10 cellular contexts compared by ENCODE assay signal in the genomic region with DNA sequence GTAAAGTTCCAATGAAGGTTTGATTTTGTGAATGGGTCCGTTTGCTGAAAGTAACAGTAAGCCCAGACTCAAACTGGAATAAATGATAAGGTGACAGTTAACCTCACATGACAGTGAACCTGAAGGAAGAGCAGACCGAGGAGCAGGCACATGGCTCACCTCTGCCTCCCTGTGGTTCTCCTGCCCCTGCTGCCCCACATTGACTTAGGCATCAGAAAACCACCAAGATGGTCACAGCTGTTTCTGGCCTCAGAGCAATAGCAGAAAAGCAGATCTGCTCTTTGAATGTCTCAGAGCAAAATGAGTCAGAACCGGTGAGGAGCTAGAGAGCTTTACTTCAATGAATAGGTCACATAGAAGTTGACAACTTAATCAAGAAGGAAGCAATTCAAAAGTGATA.
DNase-seq lines count a peak whose midpoint lies in the region; ATAC-seq, FAIRE-seq and TF ChIP-seq lines count a peak whose summit lies in the region.
"Had no signal": no experiment of that assay in that cellular context is flagged by ENCODE, and none has a peak within 500 bp of the region (broad histone marks: within the 10 kb centered on the region; RNA-seq: fewer than 3 reads in every experiment).

No MANE protein-coding gene starts in this region.

- no peaks in the 10 kb centered on the region for H3K27me3 Mint-ChIP-seq in activated CD4-positive, alpha-beta memory T cell treated with anti-CD3 and anti-CD28 coated beads for 36 hours
- peaks cover 3% of the 10 kb centered on the region for H3K27me3 Mint-ChIP-seq in activated CD4-positive, alpha-beta memory T cell treated with anti-CD3 and anti-CD28 coated beads, Interleukin-2, amount 10 ng/mL, durations not matched to agents 7 days and 5 days
- peaks cover 0 to 5% of the 10 kb centered on the region in 2 donors for H3K27me3 Mint-ChIP-seq in stimulated activated naive B cell treated with anti-CD40 and anti-IgM and Interleukin-4, amounts not matched to agents 10 μg/mL and 1 μg/mL and 100 μg/mL, for 72 hours
- H3K27me3 Mint-ChIP-seq: activated T-helper 17 cell treated with anti-CD3 and anti-CD28 coated beads, Interleukin-2, amount 50 U/mL, for 72 hours; B cell had no signal

- H3K4me2 ChIP-seq in K562 (ENCODE audit: insufficient read depth, low read length): no peak overlapping the region

- no TSS peak for BruUV-seq in K562 (replicated peaks; lab: Mats Ljungman, UMichigan)

- H4K20me1 ChIP-seq in K562 (replicated peaks; ENCODE audit: control insufficient read depth, insufficient read depth, low read length): no peaks in the 10 kb centered on the region

- TF ChIP-seq CTCF in LNCaP clone FGC (IDR thresholded peaks at IDR 0.05; ENCODE audit: control insufficient read depth, extremely low read depth, insufficient read depth) (peak; percentile 45; the same call in 1 of the 2 replicates), K562 (IDR thresholded peaks at IDR 0.05 in 2 of 3, conservative IDR thresholded peaks at IDR 0.05 in 1 of 3; ENCODE audit: insufficient read depth in 2 of 3, low read depth in 1 of 3, low read length in 3 of 3) (peak; percentile 54 to 78 (median 74))

- FAIRE-seq in K562 (lab: Jason Lieb, UNC): peak; percentile 51

- 2% methylated on average over 3 of the region's 3 CpGs for WGBS in K562 (ENCODE audit: insufficient coverage, low coverage, missing lambda C conversion rate)

- H3K36me3 ChIP-seq in K562 (ENCODE audit: control insufficient read depth, insufficient read depth, low read length): no peaks in the 10 kb centered on the region

- TF ChIP-seq EP300 in K562 (IDR thresholded peaks at IDR 0.05; ENCODE audit: low read length): no peak

- intact Hi-C loops in activated CD4-positive, alpha-beta memory T cell treated with anti-CD3 and anti-CD28 coated beads for 36 hours (cut with micrococcal nuclease): loop anchor here (10.0 kb wide), 1 partner anchor 499 kb away; no protein-coding TSS in a partner anchor
- intact Hi-C loops in K562 (cut with micrococcal nuclease): loop anchor here (10.0 kb wide), 2 partner anchors 499 to 1219 kb away; no protein-coding TSS in a partner anchor

- H3K9me3 Mint-ChIP-seq in activated CD4-positive, alpha-beta memory T cell treated with anti-CD3 and anti-CD28 coated beads for 36 hours: no peaks in the 10 kb centered on the region
- H3K9me3 Mint-ChIP-seq in activated CD4-positive, alpha-beta memory T cell treated with anti-CD3 and anti-CD28 coated beads, Interleukin-2, amount 10 ng/mL, durations not matched to agents 7 days and 5 days: no peaks in the 10 kb centered on the region
- no peaks in the 10 kb centered on the region for H3K9me3 Mint-ChIP-seq in stimulated activated naive B cell treated with anti-CD40 and anti-IgM and Interleukin-4, amounts not matched to agents 10 μg/mL and 1 μg/mL and 100 μg/mL, for 72 hours
- H3K9me3 Mint-ChIP-seq: activated T-helper 17 cell treated with anti-CD3 and anti-CD28 coated beads, Interleukin-2, amount 50 U/mL, for 72 hours had no signal

- no peak overlapping the region for H3K9ac ChIP-seq in K562 (ENCODE audit: insufficient read depth in 1 of 2, low read depth in 2 of 2, low read length in 2 of 2)

- H3K4me3 ChIP-seq in LNCaP clone FGC (ENCODE audit: low read depth, low read length) (no peak overlapping the region), K562 (no peak overlapping the region)

- no peak overlapping the region for H2AFZ ChIP-seq in K562 (ENCODE audit: low read depth, low read length)

- H3K9me3 ChIP-seq in K562 (replicated peaks; ENCODE audit: control insufficient read depth, insufficient read depth, low read depth, low read length): no peaks in the 10 kb centered on the region

- TF ChIP-seq POLR2A in K562 (conservative IDR thresholded peaks at IDR 0.05): no peak

- H3K4me3 Mint-ChIP-seq in activated CD4-positive, alpha-beta memory T cell treated with anti-CD3 and anti-CD28 coated beads for 36 hours: no peak overlapping the region
- no peak overlapping the region for H3K4me3 Mint-ChIP-seq in activated CD4-positive, alpha-beta memory T cell treated with anti-CD3 and anti-CD28 coated beads, Interleukin-2, amount 10 ng/mL, durations not matched to agents 7 days and 5 days
- H3K4me3 Mint-ChIP-seq in stimulated activated naive B cell treated with anti-CD40 and anti-IgM and Interleukin-4, amounts not matched to agents 10 μg/mL and 1 μg/mL and 100 μg/mL, for 72 hours: no peak overlapping the region
- H3K4me3 Mint-ChIP-seq: activated T-helper 17 cell treated with anti-CD3 and anti-CD28 coated beads, Interleukin-2, amount 50 U/mL, for 72 hours; B cell had no signal

- no peak overlapping the region for H3K27ac Mint-ChIP-seq in activated CD4-positive, alpha-beta memory T cell treated with anti-CD3 and anti-CD28 coated beads for 36 hours
- H3K27ac Mint-ChIP-seq in activated CD4-positive, alpha-beta memory T cell treated with anti-CD3 and anti-CD28 coated beads, Interleukin-2, amount 10 ng/mL, durations not matched to agents 7 days and 5 days: no peak overlapping the region
- no peak overlapping the region for H3K27ac Mint-ChIP-seq in stimulated activated naive B cell treated with anti-CD40 and anti-IgM and Interleukin-4, amounts not matched to agents 10 μg/mL and 1 μg/mL and 100 μg/mL, for 72 hours
- H3K27ac Mint-ChIP-seq: activated T-helper 17 cell treated with anti-CD3 and anti-CD28 coated beads, Interleukin-2, amount 50 U/mL, for 72 hours; B cell had no signal

- CTCF ChIA-PET in activated CD4-positive, alpha-beta memory T cell treated with anti-CD3 and anti-CD28 coated beads for 36 hours (lab: Charles Lee): interaction anchor here (1.3 kb wide), 1 partner anchor 11 kb away, joined by 3 read pairs; no protein-coding TSS in a partner anchor
- CTCF ChIA-PET in activated CD4-positive, alpha-beta memory T cell treated with anti-CD3 and anti-CD28 coated beads, Interleukin-2, amount 10 ng/mL, durations not matched to agents 7 days and 5 days (lab: Charles Lee): no interaction called here
- CTCF ChIA-PET in K562 (lab: Yijun Ruan, JAX; ENCODE audit: low intra/inter-chr PET ratio): no interaction called here

- no peaks in the 10 kb centered on the region for H3K27me3 ChIP-seq in K562 (ENCODE audit: control insufficient read depth in 2 of 2, insufficient read depth in 2 of 2, low read length in 2 of 2)

- no peak overlapping the region for H3K27ac ChIP-seq in K562 (ENCODE audit: extremely low read depth, low read depth, low read length)

- DNase-seq in activated CD4-positive, alpha-beta memory T cell treated with anti-CD3 and anti-CD28 coated beads for 36 hours: peak; percentile 15
- no peak for DNase-seq in activated CD4-positive, alpha-beta memory T cell treated with anti-CD3 and anti-CD28 coated beads, Interleukin-2, amount 10 ng/mL, durations not matched to agents 7 days and 5 days
- DNase-seq in LNCaP clone FGC (ENCODE audit: low read depth) (no peak), K562 (ENCODE audit: extremely low read depth in 1 of 4, low spot score in 3 of 4) (peak in 2 of 4 experiments; percentile 21 to 54), occipital lobe (lab: John Stamatoyannopoulos, UW) (no peak)
- no peak for DNase-seq in stimulated activated naive B cell treated with anti-CD40 and anti-IgM and Interleukin-4, amounts not matched to agents 10 μg/mL and 1 μg/mL and 100 μg/mL, for 72 hours

- TF ChIP-seq RAD21 in K562 (CRISPR knock-in tag; conservative IDR thresholded peaks at IDR 0.05 in 1 of 2, IDR thresholded peaks at IDR 0.05 in 1 of 2): peak; percentile 75 to 78

- H3K79me2 ChIP-seq in K562 (ENCODE audit: control insufficient read depth, insufficient read depth, low read length): no peaks in the 10 kb centered on the region

- ATAC-seq in K562 (peak; percentile 87), HG03025 (IDR thresholded peaks at IDR 0.05; ENCODE audit: low FRiP score, unreplicated experiment) (no peak), GM18511 (IDR thresholded peaks at IDR 0.05; ENCODE audit: unreplicated experiment) (no peak)
- peak; percentile 62 to 75 for ATAC-seq in stimulated activated naive B cell treated with anti-CD40 and anti-IgM and Interleukin-4, amounts not matched to agents 10 μg/mL and 1 μg/mL and 100 μg/mL, for 72 hours (replicated peaks)
- ATAC-seq: activated T-helper 17 cell treated with anti-CD3 and anti-CD28 coated beads, Interleukin-2, amount 50 U/mL, for 72 hours had no signal

- H3K36me3 Mint-ChIP-seq in activated CD4-positive, alpha-beta memory T cell treated with anti-CD3 and anti-CD28 coated beads for 36 hours: no peaks in the 10 kb centered on the region
- no peaks in the 10 kb centered on the region for H3K36me3 Mint-ChIP-seq in activated CD4-positive, alpha-beta memory T cell treated with anti-CD3 and anti-CD28 coated beads, Interleukin-2, amount 10 ng/mL, durations not matched to agents 7 days and 5 days (ENCODE audit: low read depth)
- H3K36me3 Mint-ChIP-seq in stimulated activated naive B cell treated with anti-CD40 and anti-IgM and Interleukin-4, amounts not matched to agents 10 μg/mL and 1 μg/mL and 100 μg/mL, for 72 hours: no peaks in the 10 kb centered on the region

- POLR2A ChIA-PET in activated CD4-positive, alpha-beta memory T cell treated with anti-CD3 and anti-CD28 coated beads for 36 hours (lab: Charles Lee): no interaction called here
- POLR2A ChIA-PET in activated CD4-positive, alpha-beta memory T cell treated with anti-CD3 and anti-CD28 coated beads, Interleukin-2, amount 10 ng/mL, durations not matched to agents 7 days and 5 days (lab: Charles Lee): no interaction called here
- POLR2A ChIA-PET in K562 (lab: Yijun Ruan, JAX): no interaction called here

- in situ Hi-C loops in K562 (cut with MboI): no loop called here

- H3K4me1 ChIP-seq in K562 (replicated peaks in 1 of 2; ENCODE audit: control insufficient read depth in 2 of 2, insufficient read depth in 2 of 2, low read length in 2 of 2): no peaks in the 10 kb centered on the region

- H3K4me1 Mint-ChIP-seq in activated CD4-positive, alpha-beta memory T cell treated with anti-CD3 and anti-CD28 coated beads for 36 hours (ENCODE audit: low read depth): no peaks in the 10 kb centered on the region
- H3K4me1 Mint-ChIP-seq in activated CD4-positive, alpha-beta memory T cell treated with anti-CD3 and anti-CD28 coated beads, Interleukin-2, amount 10 ng/mL, durations not matched to agents 7 days and 5 days: no peaks in the 10 kb centered on the region
- no peaks in the 10 kb centered on the region for H3K4me1 Mint-ChIP-seq in stimulated activated naive B cell treated with anti-CD40 and anti-IgM and Interleukin-4, amounts not matched to agents 10 μg/mL and 1 μg/mL and 100 μg/mL, for 72 hours
- H3K4me1 Mint-ChIP-seq: activated T-helper 17 cell treated with anti-CD3 and anti-CD28 coated beads, Interleukin-2, amount 50 U/mL, for 72 hours; B cell had no signal

- no peaks in the 10 kb centered on the region for H3K9me1 ChIP-seq in K562 (ENCODE audit: control insufficient read depth, insufficient read depth, low read length)

TF ChIP-seq in K562, 482 proteins besides CTCF, POLR2A, EP300 and RAD21 (continues in another document):
- TF ChIP-seq RBM15 (IDR thresholded peaks at IDR 0.05; ENCODE audit: insufficient read depth, low read length): no peak

Comparison
In these comparisons a context has a peak if more than half of its experiments do, and no peak if none do; other contexts are left out.
1. ATAC-seq: peak in K562 (single experiment) and stimulated activated naive B cell treated with anti-CD40 and anti-IgM and Interleukin-4, amounts not matched to agents 10 μg/mL and 1 μg/mL and 100 μg/mL, for 72 hours (2 of 2); none in HG03025 (single experiment) and GM18511 (single experiment).